Comparison of ENCODE assay signal across 8 cellular contexts in the genomic region with DNA sequence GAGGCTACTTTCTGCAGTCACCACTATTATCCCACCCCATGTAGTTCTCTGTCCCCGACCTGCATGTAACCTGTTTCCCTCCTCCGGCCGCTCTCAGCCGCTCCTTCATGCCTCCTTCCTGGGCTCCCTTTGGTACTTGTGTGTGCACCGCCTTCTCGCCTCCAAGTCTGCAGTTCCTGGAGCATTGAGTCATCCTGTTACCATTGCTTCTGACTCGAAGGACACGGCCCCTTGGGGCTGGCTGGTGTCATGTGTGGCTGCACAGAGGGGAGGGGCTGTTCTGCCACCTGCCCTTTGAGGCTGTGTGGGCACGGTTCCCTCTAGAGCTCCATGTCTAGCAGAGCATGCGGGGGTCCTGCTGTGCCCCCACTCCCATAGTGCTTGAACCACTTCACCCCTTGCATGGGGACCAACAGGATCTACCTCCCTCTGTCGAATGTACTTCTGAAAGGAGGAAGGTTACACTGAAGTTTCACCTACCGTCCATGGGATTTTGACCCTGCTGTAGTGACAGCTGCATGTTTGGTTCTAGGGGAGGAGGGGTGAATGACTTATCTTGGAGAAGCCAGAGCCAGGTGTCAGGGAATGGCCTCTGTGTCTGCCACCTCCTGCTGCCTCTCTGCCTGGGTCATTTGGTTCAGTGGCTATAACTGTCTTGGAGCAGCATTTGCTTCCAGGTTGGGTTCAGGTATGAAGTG. TPM values are rescaled to one million over a fixed set of nuclear protein-coding genes. Genes with fewer than 3 reads are reported as not detected.
DNase-seq lines count a peak whose midpoint lies in the region; ATAC-seq, FAIRE-seq and TF ChIP-seq lines count a peak whose summit lies in the region.

No MANE protein-coding gene starts in this region.

- H3K9ac ChIP-seq in colonic mucosa (ENCODE audit: low read depth in 2 of 2, low read length in 2 of 2), result peak overlapping the region in 1 of 2 donors; percentile 58

- no peaks in the 10 kb centered on the region for H3K9me3 ChIP-seq in cardiac muscle cell (ENCODE audit: low read depth)
- H3K9me3 ChIP-seq in colonic mucosa, result no peaks in the 10 kb centered on the region
- no peaks in the 10 kb centered on the region for H3K9me3 ChIP-seq in pancreas

- no peak overlapping the region for H3K4me3 ChIP-seq in cardiac muscle cell
- no peak overlapping the region for H3K4me3 ChIP-seq in colonic mucosa
- no peak overlapping the region for H3K4me3 ChIP-seq in pancreas

- peaks cover 38% of the 10 kb centered on the region for H3K4me1 ChIP-seq in cardiac muscle cell (ENCODE audit: low read depth)
- peaks cover 38% of the 10 kb centered on the region for H3K4me1 ChIP-seq in colonic mucosa
- H3K4me1 ChIP-seq in pancreas, result peaks cover 8 to 67% (median 17%) of the 10 kb centered on the region in 3 donors

- FAIRE-seq in pancreas (lab: Jason Lieb, UNC), result no peak

- H3K27me3 ChIP-seq in cardiac muscle cell (no peaks in the 10 kb centered on the region), colonic mucosa (no peaks in the 10 kb centered on the region), pancreas (no peaks in the 10 kb centered on the region)

- H3K27ac ChIP-seq in cardiac muscle cell (peak overlapping the region; percentile 76), colonic mucosa (peak overlapping the region; percentile 53), pancreas (peak overlapping the region in 3 of 4 donors; percentile 7 to 73 (median 65))

- 68 to 73% methylated on average over 12 of the region's 12 CpGs for WGBS in pancreas, 2 donors

- TF ChIP-seq CTCF in cardiac muscle cell (IDR thresholded peaks at IDR 0.05; ENCODE audit: low read depth, low read length), result no peak
- TF ChIP-seq CTCF in colonic mucosa (IDR thresholded peaks at IDR 0.05), result no peak
- TF ChIP-seq CTCF in pancreas (IDR thresholded peaks at IDR 0.05), result no peak

- intact Hi-C loops in Right ventricle myocardium superior (cut with DNase I) (loop anchor here (5.0 kb wide), 1 partner anchor 38 kb away; the partner anchor contains the start of gene BCR), colonic mucosa (cut with DNase I) (no loop called here), pancreas (cut with DNase I) (no loop called here)

- DNase-seq in cardiac muscle cell (ENCODE audit: low read depth in 1 of 2, low spot score in 1 of 2) (peak in 1 of 2 donors; percentile 34), Right ventricle myocardium superior (no peak), UCSD-AML1 (lab: John Stamatoyannopoulos, UW; ENCODE audit: unreplicated experiment) (peak; percentile 61), colonic mucosa (peak; percentile 49), pancreas (peak in 2 of 6 donors; percentile 32 to 59), mesenteric fat pad (ENCODE audit: low spot score) (no peak)

- ATAC-seq in Right ventricle myocardium superior (ENCODE audit: poor library complexity), result no peak
- peak; percentile 47 for ATAC-seq in HG03469 (IDR thresholded peaks at IDR 0.05; ENCODE audit: unreplicated experiment)
- peak; percentile 19 to 51 (median 31) for ATAC-seq in pancreas
- ATAC-seq in GM18498 (IDR thresholded peaks at IDR 0.05; ENCODE audit: unreplicated experiment), result no peak

- no peaks in the 10 kb centered on the region for H3K36me3 ChIP-seq in cardiac muscle cell
- H3K36me3 ChIP-seq in colonic mucosa, result no peaks in the 10 kb centered on the region
- H3K36me3 ChIP-seq in pancreas, result no peaks in the 10 kb centered on the region

RNA-seq across cellular contexts. Expression of gene BCR, which starts 39.6 kb away (rescaled TPM):
- total RNA-seq in cardiac muscle cell (40.9 and 53.1 TPM in 2 replicates), Right ventricle myocardium superior (28.2 TPM), colonic mucosa (10 to 100 TPM; 39.2 to 57.8 TPM), pancreas (10 to 100 TPM; 17.1 to 35.9 (median 20.5) TPM), mesenteric fat pad (98.1 TPM)
- polyA plus RNA-seq in cardiac muscle cell (30.1 and 30.9 TPM in 2 replicates), pancreas (10 to 100 TPM; 15.5 to 16.5 TPM)

Comparison
In these comparisons a context has a peak if more than half of its experiments do, and no peak if none do; other contexts are left out.
1. DNase-seq: peak in UCSD-AML1 (single experiment) and colonic mucosa (single experiment); none in Right ventricle myocardium superior (single experiment) and mesenteric fat pad (single experiment).
2. ATAC-seq: peak in HG03469 (single experiment) and pancreas (4 of 4); none in Right ventricle myocardium superior (single experiment) and GM18498 (single experiment).
3. Peak in every context shown above with its lines, with median percentiles within 50 percentile points of each other: H3K27ac ChIP-seq.